Comparison of ENCODE assay signal across 6 cellular contexts in the genomic region with DNA sequence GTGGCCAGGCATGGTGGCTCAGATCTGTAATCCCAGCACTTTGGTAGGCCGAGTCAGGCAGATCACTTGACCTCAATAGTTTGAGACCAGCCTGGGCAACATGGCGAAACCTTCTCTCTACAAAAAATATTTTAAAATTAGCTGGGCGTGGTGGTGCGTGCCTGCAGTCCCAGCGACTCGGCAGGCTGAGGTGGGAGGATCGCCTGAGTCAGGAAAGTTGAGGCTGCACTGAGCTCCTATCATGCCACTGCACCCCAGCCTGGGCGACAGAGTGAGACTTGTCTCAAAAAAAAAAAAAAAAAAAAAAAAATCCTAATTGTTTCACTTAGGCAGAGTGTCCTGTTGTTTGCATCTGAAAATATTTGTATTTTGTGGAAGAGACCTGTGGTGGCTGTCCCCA. TPM values are rescaled to one million over a fixed set of nuclear protein-coding genes. Genes with fewer than 3 reads are reported as not detected.
"Had no signal": no experiment of that assay in that cellular context is flagged by ENCODE, and none has a peak within 500 bp of the region (broad histone marks: within the 10 kb centered on the region; RNA-seq: fewer than 3 reads in every experiment).

No MANE protein-coding gene starts in this region.

RNA-seq across cellular contexts. Expression of a gene that starts 6.7 kb away (rescaled TPM):
- total RNA-seq: HepG2, HT-29, HT1080, IMR-90 had no signal
- polyA plus RNA-seq: IgD-negative memory B cell, IMR-90, K562 had no signal

RNA-seq across cellular contexts. Expression of a gene that starts 17.9 kb away (rescaled TPM):
- total RNA-seq: HepG2, HT1080, IMR-90 had no signal
- polyA plus RNA-seq: IgD-negative memory B cell, IMR-90, K562 had no signal
